In the genomic region with DNA sequence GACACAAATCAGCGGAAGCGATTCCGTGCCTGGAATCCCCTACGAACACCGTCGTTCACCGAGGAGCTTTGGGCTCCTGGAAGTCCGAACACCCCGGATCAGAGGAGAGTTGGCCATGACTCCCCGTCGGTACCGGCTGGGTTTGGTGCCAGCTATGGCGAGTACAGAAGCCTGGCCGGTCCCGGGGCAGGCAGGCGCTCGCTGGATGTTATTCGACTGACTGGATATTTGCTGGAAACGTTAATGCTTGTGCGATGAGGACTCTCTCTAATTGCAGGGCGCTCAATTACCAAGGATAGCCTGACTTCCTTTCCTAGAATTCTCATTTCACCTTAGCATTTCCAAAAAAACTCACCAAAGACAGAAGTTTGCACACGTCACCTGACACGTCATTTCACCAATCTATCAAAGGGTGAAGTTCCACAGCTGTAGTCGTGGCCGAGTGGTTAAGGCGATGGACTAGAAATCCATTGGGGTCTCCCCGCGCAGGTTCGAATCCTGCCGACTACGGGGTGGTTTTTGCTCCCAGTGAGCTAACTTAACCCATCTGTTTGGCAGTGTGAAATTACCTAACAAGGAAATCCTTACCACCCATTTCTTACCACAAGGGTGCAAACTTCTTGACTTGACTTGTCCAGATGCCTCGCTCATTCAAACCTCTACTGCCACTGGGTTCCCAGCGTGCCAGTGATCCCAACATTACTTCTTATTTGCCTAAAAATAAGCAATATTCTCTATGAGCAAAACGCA, we compare ENCODE assay signal across 1 cellular context.
TF ChIP-seq lines count a peak whose summit lies in the region.

No MANE protein-coding gene starts in this region.

TF ChIP-seq in HepG2, 621 proteins besides CTCF, POLR2A, EP300 and RAD21 (continued from another document and continues in another):
- TF ChIP-seq ZNF275 (CRISPR knock-in tag; IDR thresholded peaks at IDR 0.05; ENCODE audit: borderline replicate concordance) (no peak; the same call in 1 of the 2 replicates), ZNF136 (CRISPR knock-in tag; IDR thresholded peaks at IDR 0.05; ENCODE audit: low read depth) (peak; percentile 73; the same call in 1 of the 2 replicates), KDM5B (CRISPR knock-in tag; IDR thresholded peaks at IDR 0.05; ENCODE audit: borderline replicate concordance) (no peak), ZNF3 (CRISPR knock-in tag; IDR thresholded peaks at IDR 0.05) (no peak), ZEB1 (IDR thresholded peaks at IDR 0.05; ENCODE audit: insufficient replicate concordance, low read depth) (peak; percentile 5), CREM (IDR thresholded peaks at IDR 0.05) (peak; percentile 96), CREM (CRISPR knock-in tag; IDR thresholded peaks at IDR 0.05) (no peak; the same call in 1 of the 2 replicates), ZNF792 (CRISPR knock-in tag; IDR thresholded peaks at IDR 0.05) (peak; percentile 85), SNAI1 (CRISPR knock-in tag; IDR thresholded peaks at IDR 0.05; ENCODE audit: borderline replicate concordance) (no peak), WIZ (CRISPR knock-in tag; IDR thresholded peaks at IDR 0.05) (no peak; the same call in 1 of the 2 replicates), MED13 (CRISPR knock-in tag; IDR thresholded peaks at IDR 0.05) (no peak), TOE1 (CRISPR knock-in tag; IDR thresholded peaks at IDR 0.05) (0 out of 2 replicates have a peak, but pooled peaks have one; percentile 47), HDAC2 (CRISPR knock-in tag; IDR thresholded peaks at IDR 0.05) (peak; percentile 77), DPF2 (CRISPR knock-in tag; IDR thresholded peaks at IDR 0.05; ENCODE audit: borderline replicate concordance, low read depth) (no peak), RXRA (CRISPR knock-in tag; IDR thresholded peaks at IDR 0.05) (peak; percentile 15; the same call in 1 of the 2 replicates), NFIC (IDR thresholded peaks at IDR 0.05; ENCODE audit: low read length) (no peak), ZKSCAN5 (CRISPR knock-in tag; IDR thresholded peaks at IDR 0.05) (no peak), MIER3 (CRISPR knock-in tag; IDR thresholded peaks at IDR 0.05; ENCODE audit: borderline replicate concordance) (no peak), HNF1A (IDR thresholded peaks at IDR 0.05; ENCODE audit: low read depth) (no peak; the same call in 1 of the 2 replicates), HNF1A (CRISPR knock-in tag; IDR thresholded peaks at IDR 0.05; ENCODE audit: borderline replicate concordance) (no peak), HNF4G (IDR thresholded peaks at IDR 0.05; ENCODE audit: borderline replicate concordance, low read depth, low read length) (peak; percentile 62; the same call in 1 of the 2 replicates), HNF4G (CRISPR knock-in tag; IDR thresholded peaks at IDR 0.05; ENCODE audit: borderline replicate concordance, low read depth) (no peak), ZNF343 (CRISPR knock-in tag; IDR thresholded peaks at IDR 0.05) (0 out of 2 replicates have a peak, but pooled peaks have one; percentile 32), POLR2AphosphoS5 (IDR thresholded peaks at IDR 0.05; ENCODE audit: low read depth, low read length) (no peak), ESRRA (CRISPR knock-in tag; IDR thresholded peaks at IDR 0.05; ENCODE audit: low read depth) (no peak; the same call in 1 of the 2 replicates), ZNF24 (IDR thresholded peaks at IDR 0.05) (peak; percentile 94), ZNF598 (CRISPR knock-in tag; IDR thresholded peaks at IDR 0.05; ENCODE audit: borderline replicate concordance) (peak; percentile 70; the same call in 1 of the 2 replicates), ZSCAN29 (CRISPR knock-in tag; conservative IDR thresholded peaks at IDR 0.05) (peak; percentile 51; the same call in 1 of the 2 replicates), ZNF552 (CRISPR knock-in tag; IDR thresholded peaks at IDR 0.05; ENCODE audit: borderline replicate concordance) (0 out of 2 replicates have a peak, but pooled peaks have one; percentile 52), ZNF605 (CRISPR knock-in tag; IDR thresholded peaks at IDR 0.05) (peak; percentile 75), PTBP1 (IDR thresholded peaks at IDR 0.05; ENCODE audit: low read depth, low read length, poor library complexity, severe bottlenecking) (no peak)
- TF ChIP-seq, protein P1, sequence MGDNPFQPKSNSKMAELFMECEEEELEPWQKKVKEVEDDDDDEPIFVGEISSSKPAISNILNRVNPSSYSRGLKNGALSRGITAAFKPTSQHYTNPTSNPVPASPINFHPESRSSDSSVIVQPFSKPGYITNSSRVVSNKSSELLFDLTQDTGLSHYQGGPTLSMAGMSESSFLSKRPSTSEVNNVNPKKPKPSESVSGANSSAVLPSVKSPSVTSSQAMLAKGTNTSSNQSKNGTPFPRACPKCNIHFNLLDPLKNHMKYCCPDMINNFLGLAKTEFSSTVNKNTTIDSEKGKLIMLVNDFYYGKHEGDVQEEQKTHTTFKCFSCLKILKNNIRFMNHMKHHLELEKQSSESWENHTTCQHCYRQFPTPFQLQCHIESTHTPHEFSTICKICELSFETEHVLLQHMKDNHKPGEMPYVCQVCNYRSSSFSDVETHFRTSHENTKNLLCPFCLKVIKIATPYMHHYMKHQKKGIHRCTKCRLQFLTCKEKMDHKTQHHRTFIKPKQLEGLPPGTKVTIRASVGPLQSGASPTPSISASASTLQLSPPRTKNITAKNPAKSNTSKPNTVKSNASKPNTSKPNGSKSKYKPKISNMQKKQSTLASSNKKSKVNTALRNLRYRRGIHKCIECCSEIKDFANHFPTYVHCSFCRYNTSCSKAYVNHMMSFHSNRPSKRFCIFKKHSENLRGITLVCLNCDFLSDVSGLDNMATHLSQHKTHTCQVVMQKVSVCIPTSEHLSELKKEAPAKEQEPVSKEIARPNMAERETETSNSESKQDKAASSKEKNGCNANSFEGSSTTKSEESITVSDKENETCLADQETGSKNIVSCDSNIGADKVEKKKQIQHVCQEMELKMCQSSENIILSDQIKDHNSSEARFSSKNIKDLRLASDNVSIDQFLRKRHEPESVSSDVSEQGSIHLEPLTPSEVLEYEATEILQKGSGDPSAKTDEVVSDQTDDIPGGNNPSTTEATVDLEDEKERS (CRISPR knock-in tag; IDR thresholded peaks at IDR 0.05) = peak; percentile 91
- TF ChIP-seq, protein P2, sequence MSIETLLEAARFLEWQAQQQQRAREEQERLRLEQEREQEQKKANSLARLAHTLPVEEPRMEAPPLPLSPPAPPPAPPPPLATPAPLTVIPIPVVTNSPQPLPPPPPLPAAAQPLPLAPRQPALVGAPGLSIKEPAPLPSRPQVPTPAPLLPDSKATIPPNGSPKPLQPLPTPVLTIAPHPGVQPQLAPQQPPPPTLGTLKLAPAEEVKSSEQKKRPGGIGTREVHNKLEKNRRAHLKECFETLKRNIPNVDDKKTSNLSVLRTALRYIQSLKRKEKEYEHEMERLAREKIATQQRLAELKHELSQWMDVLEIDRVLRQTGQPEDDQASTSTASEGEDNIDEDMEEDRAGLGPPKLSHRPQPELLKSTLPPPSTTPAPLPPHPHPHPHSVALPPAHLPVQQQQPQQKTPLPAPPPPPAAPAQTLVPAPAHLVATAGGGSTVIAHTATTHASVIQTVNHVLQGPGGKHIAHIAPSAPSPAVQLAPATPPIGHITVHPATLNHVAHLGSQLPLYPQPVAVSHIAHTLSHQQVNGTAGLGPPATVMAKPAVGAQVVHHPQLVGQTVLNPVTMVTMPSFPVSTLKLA (IDR thresholded peaks at IDR 0.05) = no peak
- TF ChIP-seq, protein P3, sequence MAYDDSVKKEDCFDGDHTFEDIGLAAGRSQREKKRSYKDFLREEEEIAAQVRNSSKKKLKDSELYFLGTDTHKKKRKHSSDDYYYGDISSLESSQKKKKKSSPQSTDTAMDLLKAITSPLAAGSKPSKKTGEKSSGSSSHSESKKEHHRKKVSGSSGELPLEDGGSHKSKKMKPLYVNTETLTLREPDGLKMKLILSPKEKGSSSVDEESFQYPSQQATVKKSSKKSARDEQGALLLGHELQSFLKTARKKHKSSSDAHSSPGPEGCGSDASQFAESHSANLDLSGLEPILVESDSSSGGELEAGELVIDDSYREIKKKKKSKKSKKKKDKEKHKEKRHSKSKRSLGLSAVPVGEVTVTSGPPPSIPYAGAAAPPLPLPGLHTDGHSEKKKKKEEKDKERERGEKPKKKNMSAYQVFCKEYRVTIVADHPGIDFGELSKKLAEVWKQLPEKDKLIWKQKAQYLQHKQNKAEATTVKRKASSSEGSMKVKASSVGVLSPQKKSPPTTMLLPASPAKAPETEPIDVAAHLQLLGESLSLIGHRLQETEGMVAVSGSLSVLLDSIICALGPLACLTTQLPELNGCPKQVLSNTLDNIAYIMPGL (CRISPR knock-in tag; IDR thresholded peaks at IDR 0.05; ENCODE audit: borderline replicate concordance in 1 of 2, low read depth in 1 of 2) = peak; percentile 97 to 99
- TF ChIP-seq, protein P4, sequence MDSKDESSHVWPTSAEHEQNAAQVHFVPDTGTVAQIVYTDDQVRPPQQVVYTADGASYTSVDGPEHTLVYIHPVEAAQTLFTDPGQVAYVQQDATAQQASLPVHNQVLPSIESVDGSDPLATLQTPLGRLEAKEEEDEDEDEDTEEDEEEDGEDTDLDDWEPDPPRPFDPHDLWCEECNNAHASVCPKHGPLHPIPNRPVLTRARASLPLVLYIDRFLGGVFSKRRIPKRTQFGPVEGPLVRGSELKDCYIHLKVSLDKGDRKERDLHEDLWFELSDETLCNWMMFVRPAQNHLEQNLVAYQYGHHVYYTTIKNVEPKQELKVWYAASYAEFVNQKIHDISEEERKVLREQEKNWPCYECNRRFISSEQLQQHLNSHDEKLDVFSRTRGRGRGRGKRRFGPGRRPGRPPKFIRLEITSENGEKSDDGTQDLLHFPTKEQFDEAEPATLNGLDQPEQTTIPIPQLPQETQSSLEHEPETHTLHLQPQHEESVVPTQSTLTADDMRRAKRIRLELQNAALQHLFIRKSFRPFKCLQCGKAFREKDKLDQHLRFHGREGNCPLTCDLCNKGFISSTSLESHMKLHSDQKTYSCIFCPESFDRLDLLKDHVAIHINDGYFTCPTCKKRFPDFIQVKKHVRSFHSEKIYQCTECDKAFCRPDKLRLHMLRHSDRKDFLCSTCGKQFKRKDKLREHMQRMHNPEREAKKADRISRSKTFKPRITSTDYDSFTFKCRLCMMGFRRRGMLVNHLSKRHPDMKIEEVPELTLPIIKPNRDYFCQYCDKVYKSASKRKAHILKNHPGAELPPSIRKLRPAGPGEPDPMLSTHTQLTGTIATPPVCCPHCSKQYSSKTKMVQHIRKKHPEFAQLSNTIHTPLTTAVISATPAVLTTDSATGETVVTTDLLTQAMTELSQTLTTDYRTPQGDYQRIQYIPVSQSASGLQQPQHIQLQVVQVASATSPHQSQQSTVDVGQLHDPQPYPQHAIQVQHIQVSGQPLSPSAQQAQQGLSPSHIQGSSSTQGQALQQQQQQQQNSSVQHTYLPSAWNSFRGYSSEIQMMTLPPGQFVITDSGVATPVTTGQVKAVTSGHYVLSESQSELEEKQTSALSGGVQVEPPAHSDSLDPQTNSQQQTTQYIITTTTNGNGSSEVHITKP (CRISPR knock-in tag; IDR thresholded peaks at IDR 0.05; ENCODE audit: low read depth) = no peak; the same call in 1 of the 2 replicates
- TF ChIP-seq, protein P5, sequence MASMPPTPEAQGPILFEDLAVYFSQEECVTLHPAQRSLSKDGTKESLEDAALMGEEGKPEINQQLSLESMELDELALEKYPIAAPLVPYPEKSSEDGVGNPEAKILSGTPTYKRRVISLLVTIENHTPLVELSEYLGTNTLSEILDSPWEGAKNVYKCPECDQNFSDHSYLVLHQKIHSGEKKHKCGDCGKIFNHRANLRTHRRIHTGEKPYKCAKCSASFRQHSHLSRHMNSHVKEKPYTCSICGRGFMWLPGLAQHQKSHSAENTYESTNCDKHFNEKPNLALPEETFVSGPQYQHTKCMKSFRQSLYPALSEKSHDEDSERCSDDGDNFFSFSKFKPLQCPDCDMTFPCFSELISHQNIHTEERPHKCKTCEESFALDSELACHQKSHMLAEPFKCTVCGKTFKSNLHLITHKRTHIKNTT (CRISPR knock-in tag; IDR thresholded peaks at IDR 0.05) = no peak
- TF ChIP-seq, protein P6, sequence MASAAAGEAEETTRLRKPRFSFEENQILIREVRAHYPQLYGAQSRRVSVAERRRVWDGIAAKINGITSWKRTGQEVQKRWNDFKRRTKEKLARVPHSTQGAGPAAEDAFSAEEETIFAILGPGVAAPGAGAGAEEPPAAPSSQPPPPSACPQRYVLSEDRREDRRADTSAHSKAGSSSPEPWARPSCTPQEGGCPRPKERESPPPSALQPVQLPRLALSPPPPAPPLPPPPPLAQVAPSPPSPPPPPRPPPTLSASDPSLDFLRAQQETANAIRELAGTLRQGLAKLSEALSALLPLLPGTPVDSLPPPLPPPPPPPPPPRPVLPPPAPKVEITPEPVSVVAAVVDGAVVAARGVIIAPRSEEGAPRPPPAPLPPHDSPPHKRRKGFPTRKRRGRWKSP (CRISPR knock-in tag; IDR thresholded peaks at IDR 0.05) = peak; percentile 74
